ENCODE assay signal across 24 cellular contexts in genomic region chr12:111303531-111303930, GRCh38.
DNase-seq lines count a peak whose midpoint lies in the region; ATAC-seq, FAIRE-seq and TF ChIP-seq lines count a peak whose summit lies in the region.
"Had no signal": no experiment of that assay in that cellular context is flagged by ENCODE, and none has a peak within 500 bp of the region (broad histone marks: within the 10 kb centered on the region; RNA-seq: fewer than 3 reads in every experiment).

No MANE protein-coding gene starts in this region.

- TF ChIP-seq CTCF in GM12865 (IDR thresholded peaks at IDR 0.05; ENCODE audit: insufficient read depth, low read depth, low read length, missing control alignments) (no peak), GM12878 (IDR thresholded peaks at IDR 0.05 in 2 of 3, conservative IDR thresholded peaks at IDR 0.05 in 1 of 3; ENCODE audit: control insufficient read depth in 2 of 3, extremely low read depth in 1 of 3, insufficient read depth in 1 of 3, low read depth in 3 of 3, low read length in 3 of 3) (no peak), osteoblast (IDR thresholded peaks at IDR 0.05; ENCODE audit: extremely low read depth, low read depth, low read length) (no peak), body of pancreas (IDR thresholded peaks at IDR 0.05) (no peak), chondrocyte (IDR thresholded peaks at IDR 0.05) (no peak)

- H3K27ac ChIP-seq in GM12878 (ENCODE audit: control insufficient read depth, insufficient read depth) (no peak overlapping the region), osteoblast (ENCODE audit: low read depth, low read length) (no peak overlapping the region), body of pancreas (no peak overlapping the region)
- H3K27ac ChIP-seq: A549; BLaER1 treated with 17β-estradiol and CSF1 and Interleukin-3, amounts not matched to agents 10 nM and 100 nM; C4-2B had no signal

- no TSS peak for BruUV-seq in GM12878 (replicated peaks; lab: Mats Ljungman, UMichigan)

- 0% methylated on average over 2 of the region's 3 CpGs for WGBS in GM12878 (ENCODE audit: insufficient coverage, insufficient replicate concordance, low lambda C conversion rate, missing lambda C conversion rate)
- 60 to 74% methylated on average over 3 of the region's 3 CpGs for WGBS in body of pancreas, 2 donors

- RAD21 ChIA-PET in GM12878 (lab: Charles Lee; ENCODE audit: unreplicated experiment): interaction anchor here (0.7 kb wide), 1 partner anchor 145 kb away, joined by 3 read pairs; no protein-coding TSS in a partner anchor

- in situ Hi-C loops in GM12878 (cut with MboI): no loop called here

- no peaks in the 10 kb centered on the region for H3K4me1 Mint-ChIP-seq in chondrocyte (ENCODE audit: low read depth)
- H3K4me1 Mint-ChIP-seq: B cell had no signal

- ATAC-seq in GM12878 (peak; percentile 43; the same call in 2 of the 3 replicates), body of pancreas (no peak)
- ATAC-seq: A549; CD8-positive, alpha-beta T cell had no signal

- H2AFZ ChIP-seq in GM12878 (ENCODE audit: control insufficient read depth, low read depth, low read length) (no peak overlapping the region), osteoblast (ENCODE audit: low read length) (no peak overlapping the region)

- H3K27me3 Mint-ChIP-seq in chondrocyte (ENCODE audit: low read depth): peaks cover 6% of the 10 kb centered on the region

- no peak for TF ChIP-seq EP300 in GM12878 (IDR thresholded peaks at IDR 0.05; ENCODE audit: borderline replicate concordance in 1 of 2, control insufficient read depth in 1 of 2, low read depth in 2 of 2, low read length in 2 of 2)

- POLR2A ChIA-PET in GM12878 (lab: Charles Lee): interaction anchor here (0.7 kb wide), 1 partner anchor 1285 kb away, joined by 3 read pairs; no protein-coding TSS in a partner anchor

- H4K20me1 ChIP-seq in GM12878 (ENCODE audit: control insufficient read depth, insufficient read depth): no peaks in the 10 kb centered on the region
- H4K20me1 ChIP-seq in osteoblast (ENCODE audit: insufficient read depth, low read length): no peaks in the 10 kb centered on the region

- H3K27me3 ChIP-seq in GM12878 (replicated peaks in 1 of 2; ENCODE audit: control insufficient read depth in 2 of 2, insufficient read depth in 2 of 2, low read length in 1 of 2) (no peaks in the 10 kb centered on the region), osteoblast (ENCODE audit: insufficient read depth, low read length) (no peaks in the 10 kb centered on the region), body of pancreas (no peaks in the 10 kb centered on the region)
- H3K27me3 ChIP-seq: BLaER1 treated with 17β-estradiol and CSF1 and Interleukin-3, amounts not matched to agents 10 nM and 100 nM had no signal

- H3K27ac Mint-ChIP-seq in chondrocyte (ENCODE audit: unreplicated experiment): no peak overlapping the region
- H3K27ac Mint-ChIP-seq: B cell; CD4-positive, alpha-beta T cell; CD8-positive, alpha-beta T cell had no signal

- TF ChIP-seq POLR2A in GM12891 (IDR thresholded peaks at IDR 0.05; ENCODE audit: low read depth, low read length) (no peak), GM12878 (IDR thresholded peaks at IDR 0.05; ENCODE audit: low read depth, low read length) (no peak), body of pancreas (IDR thresholded peaks at IDR 0.05) (no peak)

- FAIRE-seq in GM12891 (lab: Jason Lieb, UNC): no peak
- no peak for FAIRE-seq in GM12878 (lab: Jason Lieb, UNC)
- FAIRE-seq: A549, D721Med, GM19239 had no signal

- SMC1A ChIA-PET in GM12878 (lab: Charles Lee; ENCODE audit: uncharacterized antibody, unreplicated experiment): no interaction called here

- intact Hi-C loops in GM12878 (cut with micrococcal nuclease; ENCODE audit: unreplicated experiment): no loop called here
- intact Hi-C loops in body of pancreas (cut with DNase I): no loop called here

- H3K9me3 Mint-ChIP-seq in chondrocyte (ENCODE audit: low read depth): peaks cover 18% of the 10 kb centered on the region

- CTCF ChIA-PET in GM12878 (lab: Yijun Ruan, JAX): interaction anchor here (0.7 to 2.3 kb wide), 2 partner anchors 300 to 408 kb away, joined by 3 to 7 read pairs; no protein-coding TSS in a partner anchor

- H3K36me3 ChIP-seq in GM12878 (ENCODE audit: control insufficient read depth in 2 of 2, insufficient read depth in 2 of 2, low read length in 1 of 2) (no peaks in the 10 kb centered on the region), osteoblast (ENCODE audit: insufficient read depth, low read length) (no peaks in the 10 kb centered on the region), body of pancreas (replicated peaks in 1 of 2; ENCODE audit: insufficient read depth in 1 of 2, low read depth in 2 of 2) (no peaks in the 10 kb centered on the region)

- peaks cover 7% of the 10 kb centered on the region for H3K36me3 Mint-ChIP-seq in chondrocyte (ENCODE audit: low read depth)

- H3K4me3 ChIP-seq in GM12865 (ENCODE audit: low read depth, low read length) (no peak overlapping the region), GM12878 (no peak overlapping the region), osteoblast (ENCODE audit: insufficient read depth, low read length) (no peak overlapping the region), body of pancreas (no peak overlapping the region)
- H3K4me3 ChIP-seq: A549 had no signal

- H3K9me3 ChIP-seq in GM12878 (replicated peaks; ENCODE audit: control insufficient read depth, insufficient read depth, low read length) (peaks cover 23% of the 10 kb centered on the region), osteoblast (ENCODE audit: low read depth, low read length) (peaks cover 17% of the 10 kb centered on the region), body of pancreas (peaks cover 0 to 25% (median 0%) of the 10 kb centered on the region in 3 donors)

- H3K4me2 ChIP-seq in GM12878 (ENCODE audit: control insufficient read depth, insufficient read depth): no peak overlapping the region
- no peak overlapping the region for H3K4me2 ChIP-seq in osteoblast (ENCODE audit: insufficient read depth, low read length)
- H3K4me2 ChIP-seq: A549; BLaER1 treated with 17β-estradiol and CSF1 and Interleukin-3, amounts not matched to agents 10 nM and 100 nM had no signal

- H3K79me2 ChIP-seq in GM12878 (ENCODE audit: control insufficient read depth, insufficient read depth, low read length) (no peaks in the 10 kb centered on the region), osteoblast (ENCODE audit: insufficient read depth, low read length) (no peaks in the 10 kb centered on the region)

- no peak overlapping the region for H3K9ac ChIP-seq in GM12878 (ENCODE audit: control insufficient read depth, insufficient read depth, low read length)
- H3K9ac ChIP-seq: BLaER1 treated with 17β-estradiol and CSF1 and Interleukin-3, amounts not matched to agents 10 nM and 100 nM had no signal

- DNase-seq in GM12865 (ENCODE audit: low read depth) (peak; percentile 67), GM12891 (ENCODE audit: insufficient read length, low spot score) (no peak), GM12878 (ENCODE audit: low read depth, low spot score) (no peak), osteoblast (ENCODE audit: insufficient read length, low spot score, missing footprints) (peak; percentile 27), A172 (ENCODE audit: low spot score) (no peak), DMS53 treated with DMSO at 0.1 percent for 48 hours (lab: John Stamatoyannopoulos, UW; ENCODE audit: unreplicated experiment) (no peak), body of pancreas (no peak), chondrocyte (ENCODE audit: low spot score) (no peak)
- DNase-seq: 8988T; AML-193; Caco-2; Calu3; CD4-positive, alpha-beta T cell; CD8-positive, alpha-beta T cell; DMS79; DND-41; EL; GDM1 had no signal

- no peak overlapping the region for H3K4me3 Mint-ChIP-seq in chondrocyte (ENCODE audit: unreplicated experiment)
- H3K4me3 Mint-ChIP-seq: B cell; CD4-positive, alpha-beta T cell; CD8-positive, alpha-beta T cell had no signal

- peaks cover 2% of the 10 kb centered on the region; the same call in 1 of the 2 replicates for H3K4me1 ChIP-seq in GM12878 (ENCODE audit: control insufficient read depth, insufficient read depth, low read length)
- H3K4me1 ChIP-seq in osteoblast (ENCODE audit: insufficient read depth, low read length): no peaks in the 10 kb centered on the region
- no peaks in the 10 kb centered on the region for H3K4me1 ChIP-seq in body of pancreas
- H3K4me1 ChIP-seq: A549, Caco-2 had no signal

- no peak for TF ChIP-seq RAD21 in GM12878 (IDR thresholded peaks at IDR 0.05; ENCODE audit: insufficient read depth, low read depth, low read length)

TF ChIP-seq in GM12891, 5 proteins besides CTCF, POLR2A, EP300 and RAD21:
- TF ChIP-seq POLR2AphosphoS5 (IDR thresholded peaks at IDR 0.05; ENCODE audit: low read depth, low read length) (no peak), SPI1 (IDR thresholded peaks at IDR 0.05; ENCODE audit: low read depth, low read length) (peak; percentile 41)
TF ChIP-seq in GM12891: peak in this region for 1.

TF ChIP-seq in GM12878, 131 proteins besides CTCF, POLR2A, EP300 and RAD21:
- peak; percentile 65; the same call in 1 of the 2 replicates for TF ChIP-seq SPI1 (IDR thresholded peaks at IDR 0.05; ENCODE audit: borderline replicate concordance, insufficient read depth, low read depth, low read length)
- TF ChIP-seq SMC3 (IDR thresholded peaks at IDR 0.05; ENCODE audit: borderline replicate concordance, low read length): no peak
- TF ChIP-seq TCF12 (IDR thresholded peaks at IDR 0.05; ENCODE audit: low read depth, low read length): 0 out of 2 replicates have a peak, but pooled peaks have one; percentile 24
- TF ChIP-seq SUZ12 (IDR thresholded peaks at IDR 0.05; ENCODE audit: unreplicated experiment): no peak
- TF ChIP-seq CEBPB (IDR thresholded peaks at IDR 0.05; ENCODE audit: borderline replicate concordance in 1 of 2, low read depth in 2 of 2, low read length in 2 of 2): no peak

Comparison
In these comparisons a context has a peak if more than half of its experiments do, and no peak if none do; other contexts are left out.
1. DNase-seq: peak in GM12865 (single experiment) and osteoblast (single experiment); none in GM12891 (single experiment), GM12878 (single experiment), A172 (single experiment), DMS53 treated with DMSO at 0.1 percent for 48 hours (single experiment), body of pancreas (0 of 4) and chondrocyte (single experiment).